In genomic region chr6:52579006-52579660, GRCh38 we compare ENCODE assay signal across 16 cellular contexts.
"Had no signal": no experiment of that assay in that cellular context is flagged by ENCODE, and none has a peak within 500 bp of the region (broad histone marks: within the 10 kb centered on the region; RNA-seq: fewer than 3 reads in every experiment).

No MANE protein-coding gene starts in this region.

- H3K4me3 Mint-ChIP-seq: stimulated activated naive CD8-positive, alpha-beta T cell treated with anti-CD3 and anti-CD28 coated beads, Interleukin-15, amount 100 ng/mL, for 72 hours had no signal

- H3K27me3 ChIP-seq: adrenal gland, gastrocnemius medialis, heart right ventricle, left lung, right atrium auricular region, testis had no signal

- DNase-seq: activated CD4-positive, alpha-beta memory T cell treated with anti-CD3 and anti-CD28 coated beads, Interleukin-2, amount 10 ng/mL, durations not matched to agents 7 days and 5 days; activated T-cell treated with anti-CD3 and anti-CD28 coated beads, Interleukin-2, amount 50 U/mL, for 48 hours; adrenal gland; central memory CD4-positive, alpha-beta T cell; cortex of kidney; effector memory CD4-positive, alpha-beta T cell; gastrocnemius medialis; heart right ventricle; left lung; posterior cingulate gyrus; stimulated activated CD4-positive, alpha-beta T cell treated with anti-CD3 and anti-CD28 coated beads, Interleukin-4, amount 100 ng/mL, for 4 hours; stimulated activated naive CD8-positive, alpha-beta T cell treated with anti-CD3 and anti-CD28 coated beads, Interleukin-15, amount 100 ng/mL, for 72 hours; testis had no signal

- ATAC-seq: gastrocnemius medialis; heart right ventricle; left lung; stimulated activated naive CD8-positive, alpha-beta T cell treated with anti-CD3 and anti-CD28 coated beads, Interleukin-15, amount 100 ng/mL, for 72 hours had no signal

- H3K27me3 Mint-ChIP-seq: stimulated activated naive CD8-positive, alpha-beta T cell treated with anti-CD3 and anti-CD28 coated beads, Interleukin-15, amount 100 ng/mL, for 72 hours had no signal

- H3K27ac ChIP-seq: adrenal gland, gastrocnemius medialis, left lung, right atrium auricular region, skin epidermis, testis had no signal

- H3K36me3 ChIP-seq: adrenal gland, right atrium auricular region had no signal

- H3K9me3 Mint-ChIP-seq: activated CD4-positive, alpha-beta memory T cell treated with anti-CD3 and anti-CD28 coated beads, Interleukin-2, amount 10 ng/mL, durations not matched to agents 7 days and 5 days; stimulated activated naive CD8-positive, alpha-beta T cell treated with anti-CD3 and anti-CD28 coated beads, Interleukin-15, amount 100 ng/mL, for 72 hours; T-helper 2 cell treated with Interferon-gamma antibody and Interleukin-4, amounts not matched to agents 5 μg/mL and 100 μg/mL, for 36 hours had no signal

- H3K27ac Mint-ChIP-seq: activated CD4-positive, alpha-beta memory T cell treated with anti-CD3 and anti-CD28 coated beads, Interleukin-2, amount 10 ng/mL, durations not matched to agents 7 days and 5 days; stimulated activated naive CD8-positive, alpha-beta T cell treated with anti-CD3 and anti-CD28 coated beads, Interleukin-15, amount 100 ng/mL, for 72 hours; T-helper 2 cell treated with Interferon-gamma antibody and Interleukin-4, amounts not matched to agents 5 μg/mL and 100 μg/mL, for 36 hours had no signal

- H3K4me3 ChIP-seq: adrenal gland, gastrocnemius medialis, heart right ventricle, left lung, right atrium auricular region, skin epidermis, testis had no signal

- H3K9me3 ChIP-seq: adrenal gland, gastrocnemius medialis, heart right ventricle, left lung, right atrium auricular region, testis had no signal
